Comparison of ENCODE assay signal across 14 cellular contexts in genomic region chr5:81513468-81513867, GRCh38.
DNase-seq lines count a peak whose midpoint lies in the region; ATAC-seq, FAIRE-seq and TF ChIP-seq lines count a peak whose summit lies in the region.
"Had no signal": no experiment of that assay in that cellular context is flagged by ENCODE, and none has a peak within 500 bp of the region (broad histone marks: within the 10 kb centered on the region; RNA-seq: fewer than 3 reads in every experiment).

No MANE protein-coding gene starts in this region.

- no peak overlapping the region for H3K4me2 ChIP-seq in H1 (ENCODE audit: insufficient read depth in 1 of 2, low read depth in 2 of 2, low read length in 2 of 2)
- H3K4me2 ChIP-seq: BLaER1 treated with 17β-estradiol and CSF1 and Interleukin-3, amounts not matched to agents 10 nM and 100 nM had no signal

- no peaks in the 10 kb centered on the region for H3K23me2 ChIP-seq in H1 (ENCODE audit: low read depth, low read length)

- POLR2A ChIA-PET in H1 (lab: Charles Lee; ENCODE audit: partially characterized antibody): interaction anchor here (0.8 kb wide), 1 partner anchor 11 kb away, joined by 3 read pairs; no protein-coding TSS in a partner anchor

- H3K4me1 Mint-ChIP-seq in activated T-cell treated with anti-CD3 and anti-CD28 coated beads, Interleukin-2, amount 50 U/mL, for 72 hours (ENCODE audit: low read depth): peaks cover 4% of the 10 kb centered on the region

- H3K4me3 Mint-ChIP-seq in activated T-cell treated with anti-CD3 and anti-CD28 coated beads, Interleukin-2, amount 50 U/mL, for 72 hours: no peak overlapping the region
- H3K4me3 Mint-ChIP-seq: CD4-positive, alpha-beta T cell; IgD-negative memory B cell had no signal

- no peak overlapping the region for H3K4me3 ChIP-seq in H1 (ENCODE audit: extremely low read depth in 1 of 4, insufficient read depth in 2 of 4, low read depth in 3 of 4, low read length in 4 of 4)
- H3K4me3 ChIP-seq: BLaER1 treated with 17β-estradiol and CSF1 and Interleukin-3, amounts not matched to agents 10 nM and 100 nM; GM12878 had no signal

- intact Hi-C loops in Right ventricle myocardium superior (cut with DNase I): no loop called here

- CTCF ChIA-PET in H1 (lab: Charles Lee; ENCODE audit: partially characterized antibody): interaction anchor here (0.6 to 1.3 kb wide), 2 partner anchors 10 to 217 kb away, joined by 3 read pairs; no protein-coding TSS in a partner anchor

- H3K9me3 ChIP-seq in H1 (ENCODE audit: insufficient read depth in 2 of 2, low read depth in 1 of 2, low read length in 1 of 2): no peaks in the 10 kb centered on the region
- H3K9me3 ChIP-seq: BLaER1 treated with 17β-estradiol and CSF1 and Interleukin-3, amounts not matched to agents 10 nM and 100 nM had no signal

- no peak for FAIRE-seq in H1 (lab: Jason Lieb, UNC)
- FAIRE-seq: GM12878 had no signal

- no peaks in the 10 kb centered on the region for H3K9me3 Mint-ChIP-seq in activated T-cell treated with anti-CD3 and anti-CD28 coated beads, Interleukin-2, amount 50 U/mL, for 72 hours
- H3K9me3 Mint-ChIP-seq: CD4-positive, alpha-beta T cell; IgD-negative memory B cell had no signal

- H3K27me3 Mint-ChIP-seq in activated T-cell treated with anti-CD3 and anti-CD28 coated beads, Interleukin-2, amount 50 U/mL, for 72 hours (ENCODE audit: low read depth): no peaks in the 10 kb centered on the region
- H3K27me3 Mint-ChIP-seq: CD4-positive, alpha-beta T cell; IgD-negative memory B cell had no signal

- no peaks in the 10 kb centered on the region for H3K79me1 ChIP-seq in H1 (ENCODE audit: low read depth, low read length)

- H4K20me1 ChIP-seq in H1 (replicated peaks in 1 of 2; ENCODE audit: control insufficient read depth in 1 of 2, insufficient read depth in 2 of 2, low read length in 2 of 2): no peaks in the 10 kb centered on the region
- H4K20me1 ChIP-seq: BLaER1 treated with 17β-estradiol and CSF1 and Interleukin-3, amounts not matched to agents 10 nM and 100 nM had no signal

- H2AFZ ChIP-seq in H1 (ENCODE audit: low read length): no peak overlapping the region

- no peak for DNase-seq in activated T-cell treated with anti-CD3 and anti-CD28 coated beads, Interleukin-2, amount 50 U/mL, for 72 hours
- DNase-seq in activated T-cell treated with anti-CD3 and anti-CD28 coated beads, Interleukin-2, amount 50 U/mL, for 1 hour: no peak
- DNase-seq in HT-29 (ENCODE audit: low spot score) (peak; percentile 5), H1 (ENCODE audit: low read depth in 1 of 2, low spot score in 2 of 2) (no peak), NCI-H1092 (lab: John Stamatoyannopoulos, UW) (no peak), Right ventricle myocardium superior (no peak), HPDE6-E6E7 (ENCODE audit: extremely low spot score) (no peak)
- DNase-seq: 8988T; Calu3; CD4-positive, alpha-beta T cell; DMS 273 treated with DMSO at 0.1 percent for 48 hours had no signal

- no peak overlapping the region for H3K56ac ChIP-seq in H1 (replicated peaks; ENCODE audit: insufficient read length, low read depth, low read length)

- no peaks in the 10 kb centered on the region for H3K36me3 Mint-ChIP-seq in activated T-cell treated with anti-CD3 and anti-CD28 coated beads, Interleukin-2, amount 50 U/mL, for 72 hours (ENCODE audit: insufficient read depth in 2 of 2)
- H3K36me3 Mint-ChIP-seq: IgD-negative memory B cell had no signal

- H2BK12ac ChIP-seq in H1 (ENCODE audit: low read depth, low read length): no peak overlapping the region

- H2BK20ac ChIP-seq in H1 (ENCODE audit: low read length): no peak overlapping the region

- H3K18ac ChIP-seq in H1 (ENCODE audit: extremely low read depth, low read length): no peak overlapping the region

- H3K27ac ChIP-seq in H1 (ENCODE audit: low read depth, low read length): no peak overlapping the region
- H3K27ac ChIP-seq: BLaER1 treated with 17β-estradiol and CSF1 and Interleukin-3, amounts not matched to agents 10 nM and 100 nM had no signal

- H4K5ac ChIP-seq in H1 (ENCODE audit: insufficient read length, low read depth, low read length): no peak overlapping the region

- no peak for ATAC-seq in activated T-cell treated with anti-CD3 and anti-CD28 coated beads, Interleukin-2, amount 50 U/mL, for 72 hours (replicated peaks in 1 of 2)
- ATAC-seq in Right ventricle myocardium superior (ENCODE audit: poor library complexity): no peak

- no peak overlapping the region for H4K91ac ChIP-seq in H1 (replicated peaks; ENCODE audit: insufficient read length, low read length)

- no peak overlapping the region for H2AK5ac ChIP-seq in H1 (ENCODE audit: low read depth, low read length)

- H3K4ac ChIP-seq in H1 (replicated peaks; ENCODE audit: insufficient read length, low read depth, low read length): no peak overlapping the region

- no peak for TF ChIP-seq POLR2A in H1 (IDR thresholded peaks at IDR 0.05; ENCODE audit: control extremely low read depth in 1 of 2, low read depth in 2 of 2, low read length in 2 of 2)

- H2BK15ac ChIP-seq in H1 (ENCODE audit: low read length): no peak overlapping the region

- no peak overlapping the region for H2BK120ac ChIP-seq in H1 (replicated peaks; ENCODE audit: low read depth, low read length)

- peak overlapping the region; percentile 76 for H3K27ac Mint-ChIP-seq in activated T-cell treated with anti-CD3 and anti-CD28 coated beads, Interleukin-2, amount 50 U/mL, for 72 hours
- H3K27ac Mint-ChIP-seq: CD4-positive, alpha-beta T cell; IgD-negative memory B cell had no signal

- TF ChIP-seq CTCF in H1 (IDR thresholded peaks at IDR 0.05; ENCODE audit: control extremely low read depth in 1 of 3, insufficient read depth in 1 of 3, low read depth in 1 of 3, low read length in 3 of 3): peak in 2 of 3 experiments; percentile 20 to 22; a peak in 1 of 4 replicates

- no peak overlapping the region for H3K23ac ChIP-seq in H1 (ENCODE audit: insufficient read length)

- no peaks in the 10 kb centered on the region; a peak in 1 of 7 replicates for H3K4me1 ChIP-seq in H1 (replicated peaks in 1 of 4; ENCODE audit: control insufficient read depth in 3 of 4, insufficient read depth in 4 of 4, low read length in 3 of 4)

- H3K27me3 ChIP-seq in H1 (replicated peaks in 1 of 4; ENCODE audit: control insufficient read depth in 3 of 4, extremely low read depth in 1 of 4, insufficient read depth in 3 of 4, low read length in 3 of 4): no peaks in the 10 kb centered on the region
- H3K27me3 ChIP-seq: BLaER1 treated with 17β-estradiol and CSF1 and Interleukin-3, amounts not matched to agents 10 nM and 100 nM had no signal

- no peak overlapping the region for H4K8ac ChIP-seq in H1 (ENCODE audit: extremely low read depth, insufficient read depth, low read length)

- no peaks in the 10 kb centered on the region for H3K79me2 ChIP-seq in H1 (ENCODE audit: control insufficient read depth in 1 of 2, insufficient read depth in 2 of 2, low read length in 2 of 2)

- no peak overlapping the region for H3K14ac ChIP-seq in H1 (ENCODE audit: insufficient read length)

- TF ChIP-seq RAD21 in H1 (IDR thresholded peaks at IDR 0.05 in 1 of 2, conservative IDR thresholded peaks at IDR 0.05 in 1 of 2; ENCODE audit: low read depth in 2 of 2, low read length in 2 of 2): peak in 1 of 2 experiments; percentile 39; a peak in 2 of 4 replicates

- no peak overlapping the region for H3K9ac ChIP-seq in H1 (replicated peaks in 1 of 4; ENCODE audit: extremely low read depth in 1 of 4, low read depth in 3 of 4, low read length in 3 of 4)
- H3K9ac ChIP-seq: BLaER1 treated with 17β-estradiol and CSF1 and Interleukin-3, amounts not matched to agents 10 nM and 100 nM had no signal

- 87% methylated on average over 2 of the region's 2 CpGs; no CpG with 5 or more reads in 1 of the 2 experiments for WGBS in H1 (ENCODE audit: extremely low coverage in 1 of 2, insufficient coverage in 1 of 2, insufficient read length in 1 of 2, insufficient replicate concordance in 2 of 2, low coverage in 1 of 2, low lambda C conversion rate in 2 of 2, missing lambda C conversion rate in 1 of 2), 2 experiments

- no peak for TF ChIP-seq EP300 in H1 (IDR thresholded peaks at IDR 0.05; ENCODE audit: borderline replicate concordance in 1 of 2, low read depth in 2 of 2, low read length in 2 of 2)

- no peak overlapping the region for H2BK5ac ChIP-seq in H1 (ENCODE audit: low read depth, low read length)

- H3K36me3 ChIP-seq in H1 (ENCODE audit: control insufficient read depth in 2 of 4, insufficient read depth in 4 of 4, low read length in 3 of 4): no peaks in the 10 kb centered on the region

TF ChIP-seq in H1, 55 proteins besides CTCF, POLR2A, EP300 and RAD21:
- TF ChIP-seq CREB1 (IDR thresholded peaks at IDR 0.05) (no peak), SRF (IDR thresholded peaks at IDR 0.05; ENCODE audit: low read depth, low read length) (no peak), BACH1 (IDR thresholded peaks at IDR 0.05; ENCODE audit: low read length) (no peak), KDM1A (IDR thresholded peaks at IDR 0.05; ENCODE audit: borderline replicate concordance, low read length) (no peak), GABPA (IDR thresholded peaks at IDR 0.05; ENCODE audit: borderline replicate concordance, insufficient read depth, low read length) (no peak), BCL11A (IDR thresholded peaks at IDR 0.05; ENCODE audit: low read depth in 2 of 2, low read length in 2 of 2) (no peak), CHD2 (IDR thresholded peaks at IDR 0.05; ENCODE audit: low read length) (no peak), SIRT6 (IDR thresholded peaks at IDR 0.05; ENCODE audit: low read length) (no peak), SIN3A (conservative IDR thresholded peaks at IDR 0.05 in 1 of 2, IDR thresholded peaks at IDR 0.05 in 1 of 2; ENCODE audit: low read depth in 1 of 2, low read length in 2 of 2) (no peak), KDM5A (IDR thresholded peaks at IDR 0.05; ENCODE audit: low read length) (no peak)
